In the genomic region with DNA sequence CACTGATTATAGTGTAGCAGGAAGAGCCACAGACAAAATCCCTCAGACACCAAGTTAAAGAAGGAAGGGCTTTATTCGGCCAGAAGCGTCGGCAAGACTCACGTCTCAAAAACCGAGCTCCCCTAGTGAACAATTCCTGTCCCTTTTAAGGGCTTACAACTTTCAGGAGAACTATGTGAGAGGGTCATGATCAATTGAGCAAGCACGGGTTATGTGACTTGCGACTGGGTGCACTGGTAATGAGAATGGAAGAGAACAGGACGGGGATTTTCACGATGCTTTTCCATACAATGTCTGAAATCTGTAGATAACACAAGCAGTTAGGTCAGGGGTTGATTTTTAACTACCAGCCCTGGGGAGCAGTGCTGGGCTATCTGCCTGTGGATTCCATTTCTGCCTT, we compare ENCODE assay signal across 14 cellular contexts.
DNase-seq lines count a peak whose midpoint lies in the region; ATAC-seq and TF ChIP-seq lines count a peak whose summit lies in the region.
"Had no signal": no experiment of that assay in that cellular context is flagged by ENCODE, and none has a peak within 500 bp of the region (broad histone marks: within the 10 kb centered on the region; RNA-seq: fewer than 3 reads in every experiment).

No MANE protein-coding gene starts in this region.

- DNase-seq in PC-3 = no peak
- peak; percentile 15 for DNase-seq in kidney tubule cell (ENCODE audit: low spot score)
- DNase-seq in NCI-H2107 (lab: John Stamatoyannopoulos, UW) = no peak
- no peak for DNase-seq in mucosa of descending colon
- no peak for DNase-seq in naive thymus-derived CD8-positive, alpha-beta T cell
- DNase-seq: Caco-2; CD8-positive, alpha-beta T cell; DND-41; GDM1 had no signal

- intact Hi-C loops in PC-3 (cut with micrococcal nuclease) (no loop called here), mucosa of descending colon (cut with DNase I, micrococcal nuclease) (no loop called here)

- H3K79me2 ChIP-seq in PC-3 (ENCODE audit: low read length) = no peaks in the 10 kb centered on the region

- no peaks in the 10 kb centered on the region for H3F3A ChIP-seq in PC-3 (ENCODE audit: low read length, unreplicated experiment)

- H3K4me1 ChIP-seq in PC-3 (ENCODE audit: insufficient read depth, low read length) (no peaks in the 10 kb centered on the region), mucosa of descending colon (ENCODE audit: low read depth) (no peaks in the 10 kb centered on the region)
- H3K4me1 ChIP-seq: A549, Caco-2 had no signal

- H3K36me3 Mint-ChIP-seq in nephron (ENCODE audit: low read depth) = no peaks in the 10 kb centered on the region
- H3K36me3 Mint-ChIP-seq in naive thymus-derived CD8-positive, alpha-beta T cell = no peaks in the 10 kb centered on the region
- H3K36me3 Mint-ChIP-seq: CD14-positive monocyte; CD8-positive, alpha-beta T cell had no signal

- H3K4me1 Mint-ChIP-seq in nephron = peaks cover 9% of the 10 kb centered on the region
- H3K4me1 Mint-ChIP-seq in naive thymus-derived CD8-positive, alpha-beta T cell = no peaks in the 10 kb centered on the region
- H3K4me1 Mint-ChIP-seq: CD14-positive monocyte had no signal

- H3K27ac Mint-ChIP-seq in nephron = peak overlapping the region; percentile 9 to 80 (median 35)
- H3K27ac Mint-ChIP-seq in naive thymus-derived CD8-positive, alpha-beta T cell = no peak overlapping the region
- H3K27ac Mint-ChIP-seq: CD14-positive monocyte; CD8-positive, alpha-beta T cell; IgD-negative memory B cell had no signal

- no peak for TF ChIP-seq CTCF in PC-3 (conservative IDR thresholded peaks at IDR 0.05; ENCODE audit: low read depth, low read length)
- no peak for TF ChIP-seq CTCF in nephron (IDR thresholded peaks at IDR 0.05; ENCODE audit: unreplicated experiment in 3 of 3)
- TF ChIP-seq CTCF in mucosa of descending colon (IDR thresholded peaks at IDR 0.05) = no peak

- no peak overlapping the region for H3K27ac ChIP-seq in PC-3 (ENCODE audit: low read length)
- H3K27ac ChIP-seq: A549 had no signal

- no peaks in the 10 kb centered on the region for H4K20me1 ChIP-seq in PC-3 (ENCODE audit: low read length)

- H3K4me3 Mint-ChIP-seq in nephron = no peak overlapping the region
- no peak overlapping the region for H3K4me3 Mint-ChIP-seq in naive thymus-derived CD8-positive, alpha-beta T cell
- H3K4me3 Mint-ChIP-seq: CD14-positive monocyte; CD8-positive, alpha-beta T cell had no signal

- ATAC-seq in PC-3 (no peak), mucosa of descending colon (no peak), GM21529 (IDR thresholded peaks at IDR 0.05; ENCODE audit: unreplicated experiment) (no peak)
- ATAC-seq in naive thymus-derived CD8-positive, alpha-beta T cell = no peak
- ATAC-seq: A549; CD8-positive, alpha-beta T cell had no signal

- no peak overlapping the region for H2AFZ ChIP-seq in PC-3 (ENCODE audit: low read length)

- CTCF ChIA-PET in PC-3 (lab: Charles Lee) = no interaction called here

- H3K4me3 ChIP-seq in PC-3 (ENCODE audit: low read length) (no peak overlapping the region), mucosa of descending colon (no peak overlapping the region)
- H3K4me3 ChIP-seq: A549 had no signal

- H3K36me3 ChIP-seq in PC-3 (ENCODE audit: low read depth, low read length) (no peaks in the 10 kb centered on the region), mucosa of descending colon (ENCODE audit: low read depth) (no peaks in the 10 kb centered on the region)

- POLR2A ChIA-PET in PC-3 (lab: Charles Lee; ENCODE audit: unreplicated experiment) = no interaction called here
- POLR2A ChIA-PET in naive thymus-derived CD8-positive, alpha-beta T cell (lab: Charles Lee) = no interaction called here

- no peaks in the 10 kb centered on the region for H3K9me3 ChIP-seq in PC-3 (ENCODE audit: low read length)
- no peaks in the 10 kb centered on the region for H3K9me3 ChIP-seq in mucosa of descending colon
- H3K9me3 ChIP-seq: A549, Caco-2 had no signal

- no peaks in the 10 kb centered on the region for H3K9me2 ChIP-seq in PC-3 (replicated peaks; ENCODE audit: low read length)

- H3K27me3 Mint-ChIP-seq in nephron (ENCODE audit: low read depth) = no peaks in the 10 kb centered on the region
- H3K27me3 Mint-ChIP-seq in naive thymus-derived CD8-positive, alpha-beta T cell = peaks cover 0 to 3% (median 2%) of the 10 kb centered on the region in 5 donors
- H3K27me3 Mint-ChIP-seq: IgD-negative memory B cell had no signal

- H3K4me2 ChIP-seq in PC-3 (ENCODE audit: low read length) = peak overlapping the region; percentile 26
- H3K4me2 ChIP-seq: A549 had no signal

- H3K9ac ChIP-seq in PC-3 (ENCODE audit: low read length) = no peak overlapping the region

- no peaks in the 10 kb centered on the region for H3K9me3 Mint-ChIP-seq in nephron
- no peaks in the 10 kb centered on the region for H3K9me3 Mint-ChIP-seq in naive thymus-derived CD8-positive, alpha-beta T cell
- H3K9me3 Mint-ChIP-seq: CD8-positive, alpha-beta T cell had no signal

- BruUV-seq in PC-3 (replicated peaks; lab: Mats Ljungman, UMichigan) = no TSS peak

- H3K27me3 ChIP-seq in PC-3 (ENCODE audit: low read length) = peaks cover 7% of the 10 kb centered on the region; the same call in 1 of the 2 replicates

Comparison
In these comparisons a context has a peak if more than half of its experiments do, and no peak if none do; other contexts are left out.
1. H3K27ac Mint-ChIP-seq: peak in nephron (3 of 3); none in naive thymus-derived CD8-positive, alpha-beta T cell (0 of 10).